In genomic region chr20:44969320-44969879, GRCh38 we compare ENCODE assay signal across 11 cellular contexts. TPM values are rescaled to one million over a fixed set of nuclear protein-coding genes. Genes with fewer than 3 reads are reported as not detected.
DNase-seq lines count a peak whose midpoint lies in the region; ATAC-seq and TF ChIP-seq lines count a peak whose summit lies in the region.
"Had no signal": no experiment of that assay in that cellular context is flagged by ENCODE, and none has a peak within 500 bp of the region (broad histone marks: within the 10 kb centered on the region; RNA-seq: fewer than 3 reads in every experiment).

No MANE protein-coding gene starts in this region.

- no peak overlapping the region for H2AFZ ChIP-seq in OCI-LY1 (ENCODE audit: low read length)

- no peaks in the 10 kb centered on the region for H3K27me3 ChIP-seq in OCI-LY1 (ENCODE audit: insufficient read depth, low read length)

- H3K4me2 ChIP-seq in OCI-LY1 (ENCODE audit: low read length): peak overlapping the region; percentile 97

- peak overlapping the region; percentile 97 for H3K9ac ChIP-seq in OCI-LY1 (ENCODE audit: low read length)

- H3F3A ChIP-seq in OCI-LY1 (ENCODE audit: insufficient read depth, low read length): no peaks in the 10 kb centered on the region

- no peak for TF ChIP-seq POLR2A in GM18505 (IDR thresholded peaks at IDR 0.05; ENCODE audit: borderline replicate concordance, extremely low read depth, insufficient read depth, insufficient read length)

- no peak for TF ChIP-seq CTCF in OCI-LY1 (IDR thresholded peaks at IDR 0.05; ENCODE audit: low read length)
- no peak for TF ChIP-seq CTCF in coronary artery (IDR thresholded peaks at IDR 0.05)

- H3K27me3 Mint-ChIP-seq in natural killer cell treated with Interleukin-12 subunit alpha and Interleukin-12 subunit beta and Interleukin-15 and Interleukin-18, amount 100 ng/mL, for 72 hours: no peaks in the 10 kb centered on the region

- H3K79me2 ChIP-seq in OCI-LY1 (ENCODE audit: insufficient read depth, low read length): peaks cover 60% of the 10 kb centered on the region

- no peaks in the 10 kb centered on the region for H3K9me3 Mint-ChIP-seq in natural killer cell treated with Interleukin-12 subunit alpha and Interleukin-12 subunit beta and Interleukin-15 and Interleukin-18, amount 100 ng/mL, for 72 hours

- ATAC-seq in natural killer cell treated with Interleukin-12 subunit alpha and Interleukin-12 subunit beta and Interleukin-15 and Interleukin-18, amount 100 ng/mL, for 72 hours: no peak
- ATAC-seq in GM18505 (IDR thresholded peaks at IDR 0.05; ENCODE audit: unreplicated experiment): no peak
- ATAC-seq: sciatic nerve had no signal

- no peaks in the 10 kb centered on the region for H3K9me2 ChIP-seq in OCI-LY1 (ENCODE audit: low read depth, low read length)

- H4K20me1 ChIP-seq in OCI-LY1 (ENCODE audit: insufficient read depth, low read length): no peaks in the 10 kb centered on the region

- H3K36me3 ChIP-seq in OCI-LY1 (ENCODE audit: insufficient read depth, low read length): peaks cover 25% of the 10 kb centered on the region

- peaks cover 36% of the 10 kb centered on the region for H3K36me3 Mint-ChIP-seq in natural killer cell treated with Interleukin-12 subunit alpha and Interleukin-12 subunit beta and Interleukin-15 and Interleukin-18, amount 100 ng/mL, for 72 hours

- peaks cover 57 to 71% of the 10 kb centered on the region in 2 donors for H3K4me1 Mint-ChIP-seq in natural killer cell treated with Interleukin-12 subunit alpha and Interleukin-12 subunit beta and Interleukin-15 and Interleukin-18, amount 100 ng/mL, for 72 hours (ENCODE audit: low read depth in 2 of 2)

- H3K4me1 ChIP-seq in OCI-LY1 (ENCODE audit: insufficient read depth, low read length, severe bottlenecking): peaks cover 63% of the 10 kb centered on the region

- peak overlapping the region; percentile 98 for H3K4me3 ChIP-seq in OCI-LY1 (ENCODE audit: low read depth, low read length, poor library complexity, severe bottlenecking)
- no peak overlapping the region for H3K4me3 ChIP-seq in coronary artery
- H3K4me3 ChIP-seq: lung had no signal

- no peaks in the 10 kb centered on the region for H3K9me3 ChIP-seq in OCI-LY1 (ENCODE audit: low read length)

- H3K27ac ChIP-seq in OCI-LY1 (ENCODE audit: low read depth, low read length, poor library complexity, severe bottlenecking) (peak overlapping the region; percentile 90), coronary artery (no peak overlapping the region)

- H3K4me3 Mint-ChIP-seq in natural killer cell treated with Interleukin-12 subunit alpha and Interleukin-12 subunit beta and Interleukin-15 and Interleukin-18, amount 100 ng/mL, for 72 hours: peak overlapping the region; percentile 94

- DNase-seq in ELR (ENCODE audit: low read depth) (peak; percentile 17), DMS79 (lab: John Stamatoyannopoulos, UW) (no peak), occipital lobe (lab: John Stamatoyannopoulos, UW) (no peak), coronary artery (ENCODE audit: low spot score) (no peak)
- peak; percentile 49 for DNase-seq in activated naive CD4-positive, alpha-beta T cell treated with anti-CD3 and anti-CD28 coated beads, Interleukin-2, amount 50 U/mL, for 16 hours
- no peak for DNase-seq in natural killer cell treated with Interleukin-12 subunit alpha and Interleukin-12 subunit beta and Interleukin-15 and Interleukin-18, amount 100 ng/mL, for 72 hours (ENCODE audit: low spot score)
- DNase-seq: aorta had no signal

- peak overlapping the region; percentile 93 to 96 for H3K27ac Mint-ChIP-seq in natural killer cell treated with Interleukin-12 subunit alpha and Interleukin-12 subunit beta and Interleukin-15 and Interleukin-18, amount 100 ng/mL, for 72 hours

RNA-seq across cellular contexts. Expression of gene STK4, which starts 3.1 kb away (rescaled TPM):
- 100 to 1,000 TPM; 157 to 264 TPM for total RNA-seq in natural killer cell treated with Interleukin-12 subunit alpha and Interleukin-12 subunit beta and Interleukin-15 and Interleukin-18, amount 100 ng/mL, for 72 hours
- 56.6 TPM for total RNA-seq in occipital lobe

RNA-seq across cellular contexts. Expression of gene TOMM34, which starts 9.2 kb away (rescaled TPM):
- total RNA-seq in natural killer cell treated with Interleukin-12 subunit alpha and Interleukin-12 subunit beta and Interleukin-15 and Interleukin-18, amount 100 ng/mL, for 72 hours: 10 to 100 TPM; 25.1 to 34.9 TPM
- 5.0 TPM for total RNA-seq in occipital lobe

RNA-seq across cellular contexts. Expression of gene PABPC1L, which starts 59.5 kb away (rescaled TPM):
- total RNA-seq in natural killer cell treated with Interleukin-12 subunit alpha and Interleukin-12 subunit beta and Interleukin-15 and Interleukin-18, amount 100 ng/mL, for 72 hours: 100 to 1,000 TPM in 1 of 2 donors, 10 to 100 TPM in 1; 58.2 to 113 TPM
- 4.4 TPM for total RNA-seq in occipital lobe

Comparison
In these comparisons a context has a peak if more than half of its experiments do, and no peak if none do; other contexts are left out.
1. DNase-seq: peak in ELR (single experiment) and activated naive CD4-positive, alpha-beta T cell treated with anti-CD3 and anti-CD28 coated beads, Interleukin-2, amount 50 U/mL, for 16 hours (single experiment); none in natural killer cell treated with Interleukin-12 subunit alpha and Interleukin-12 subunit beta and Interleukin-15 and Interleukin-18, amount 100 ng/mL, for 72 hours (single experiment), DMS79 (single experiment), occipital lobe (single experiment) and coronary artery (single experiment).
2. RNA of gene PABPC1L, which starts 59.5 kb away (total RNA-seq): 58.2 to 113 TPM in natural killer cell treated with Interleukin-12 subunit alpha and Interleukin-12 subunit beta and Interleukin-15 and Interleukin-18, amount 100 ng/mL, for 72 hours; 4.4 TPM in occipital lobe (single experiment); every median in the first group is over 10 times any median in the second.